ENCODE assay signal across 27 cellular contexts in the genomic region with DNA sequence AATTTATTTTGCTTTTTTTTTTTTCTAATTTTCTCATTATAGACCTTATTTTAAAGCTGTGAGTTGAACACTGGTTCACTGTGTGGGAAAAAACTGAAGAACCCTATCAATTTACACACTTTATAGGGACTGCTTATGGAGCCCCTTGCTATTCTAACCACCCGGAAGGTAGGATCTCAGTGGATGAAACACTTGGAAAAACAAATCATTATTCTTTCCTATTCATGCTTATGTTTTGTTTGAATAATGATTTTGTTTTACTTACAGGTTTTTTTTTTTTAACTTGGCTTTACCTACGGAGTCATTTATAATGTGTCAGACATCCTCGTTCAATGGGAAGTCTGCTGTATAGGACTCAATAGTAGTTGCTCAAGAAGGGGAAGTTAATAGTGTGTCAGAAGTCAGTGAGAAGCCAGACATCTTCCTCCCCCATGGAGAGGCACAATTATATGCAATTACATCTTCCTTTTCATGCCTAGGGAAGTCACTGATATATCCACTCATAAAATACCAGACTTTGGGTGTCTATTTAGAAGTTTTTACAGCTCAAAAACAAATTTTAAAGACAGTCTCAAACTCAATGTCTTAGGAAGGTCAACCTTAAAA.
"Had no signal": no experiment of that assay in that cellular context is flagged by ENCODE, and none has a peak within 500 bp of the region (broad histone marks: within the 10 kb centered on the region; RNA-seq: fewer than 3 reads in every experiment).

No MANE protein-coding gene starts in this region.

- H3K36me3 Mint-ChIP-seq: activated naive CD4-positive, alpha-beta T cell treated with anti-CD3 and anti-CD28 coated beads, Interleukin-2, amount 50 U/mL, for 24 hours; memory B cell; stimulated activated memory B cell treated with anti-CD40 and anti-IgM and Interleukin-4, amounts not matched to agents 10 μg/mL and 1 μg/mL and 100 μg/mL, for 72 hours had no signal

- H3K27ac ChIP-seq: ascending aorta, colonic mucosa, dorsolateral prefrontal cortex, esophagus squamous epithelium, gastrocnemius medialis, right lobe of liver, skin epidermis, transverse colon, uterus had no signal

- H3K4me3 Mint-ChIP-seq: activated CD8-positive, alpha-beta T cell treated with anti-CD3 and anti-CD28 coated beads, Interleukin-2, amount 10 ng/mL, durations not matched to agents 7 days and 5 days; activated naive CD4-positive, alpha-beta T cell treated with anti-CD3 and anti-CD28 coated beads, Interleukin-2, amount 50 U/mL, for 24 hours; activated T-helper 1 cell treated with anti-CD3 and anti-CD28 coated beads, Interleukin-12 subunit alpha, Interleukin-12 subunit beta, Interleukin-2, Interleukin-4 antibody, amounts not matched to agents 30 ng/mL and 10 ng/mL and 1 ng/mL, durations not matched to agents 14 hours and 24 hours and 36 hours; effector memory CD8-positive, alpha-beta T cell; memory B cell; nephron; stimulated activated memory B cell treated with anti-CD40 and anti-IgM and Interleukin-4, amounts not matched to agents 10 μg/mL and 1 μg/mL and 100 μg/mL, for 72 hours; T-helper 2 cell treated with Interferon-gamma antibody and Interleukin-4, amounts not matched to agents 5 μg/mL and 100 μg/mL, for 36 hours had no signal

- H3K36me3 ChIP-seq: ascending aorta, colonic mucosa, esophagus squamous epithelium, gastrocnemius medialis, right lobe of liver, transverse colon, uterus had no signal

- H3K9me3 ChIP-seq: ascending aorta, colonic mucosa, esophagus squamous epithelium, gastrocnemius medialis, right lobe of liver, transverse colon, uterus had no signal

- H3K4me1 Mint-ChIP-seq: activated naive CD4-positive, alpha-beta T cell treated with anti-CD3 and anti-CD28 coated beads, Interleukin-2, amount 50 U/mL, for 24 hours; memory B cell; stimulated activated memory B cell treated with anti-CD40 and anti-IgM and Interleukin-4, amounts not matched to agents 10 μg/mL and 1 μg/mL and 100 μg/mL, for 72 hours had no signal

- H3K4me3 ChIP-seq: ascending aorta, colonic mucosa, dorsolateral prefrontal cortex, esophagus squamous epithelium, gastrocnemius medialis, right lobe of liver, skin epidermis, transverse colon, uterus had no signal

- H3K27me3 Mint-ChIP-seq: stimulated activated memory B cell treated with anti-CD40 and anti-IgM and Interleukin-4, amounts not matched to agents 10 μg/mL and 1 μg/mL and 100 μg/mL, for 72 hours had no signal

- H3K27me3 ChIP-seq: ascending aorta, colonic mucosa, esophagus squamous epithelium, gastrocnemius medialis, right lobe of liver, transverse colon, uterus had no signal

- ATAC-seq: activated CD8-positive, alpha-beta T cell treated with anti-CD3 and anti-CD28 coated beads, Interleukin-2, amount 10 ng/mL, durations not matched to agents 7 days and 5 days; effector memory CD8-positive, alpha-beta T cell; gastrocnemius medialis; left cardiac atrium; right lobe of liver; stimulated activated memory B cell treated with anti-CD40 and anti-IgM and Interleukin-4, amounts not matched to agents 10 μg/mL and 1 μg/mL and 100 μg/mL, for 72 hours had no signal

- DNase-seq: activated CD4-positive, alpha-beta T cell treated with anti-CD3 and anti-CD28 coated beads for 1 hour; activated CD4-positive, alpha-beta T cell treated with anti-CD3 and anti-CD28 coated beads, Interleukin-2, amount 50 U/mL, for 1 hour; activated CD8-positive, alpha-beta T cell treated with anti-CD3 and anti-CD28 coated beads, Interleukin-2, amount 10 ng/mL, durations not matched to agents 7 days and 5 days; activated gamma-delta T cell; colonic mucosa; dorsolateral prefrontal cortex; effector memory CD8-positive, alpha-beta T cell; esophagus squamous epithelium; gastrocnemius medialis; islet precursor cell; left cardiac atrium; nucleus accumbens; posterior cingulate gyrus; right lobe of liver; stimulated activated CD4-positive, alpha-beta T cell treated with anti-CD3 and anti-CD28 coated beads, Interleukin-1b, Interleukin-23, amount 100 ng/mL, for 48 hours; transverse colon; uterus had no signal

- H3K9me3 Mint-ChIP-seq: activated naive CD4-positive, alpha-beta T cell treated with anti-CD3 and anti-CD28 coated beads, Interleukin-2, amount 50 U/mL, for 24 hours; T-helper 2 cell treated with Interferon-gamma antibody and Interleukin-4, amounts not matched to agents 5 μg/mL and 100 μg/mL, for 36 hours had no signal

- FAIRE-seq: bronchial epithelial cell, endothelial cell of umbilical vein had no signal

- H3K4me1 ChIP-seq: ascending aorta, colonic mucosa, esophagus squamous epithelium, gastrocnemius medialis, right lobe of liver, transverse colon, uterus had no signal

- H3K27ac Mint-ChIP-seq: activated CD8-positive, alpha-beta T cell treated with anti-CD3 and anti-CD28 coated beads, Interleukin-2, amount 10 ng/mL, durations not matched to agents 7 days and 5 days; activated naive CD4-positive, alpha-beta T cell treated with anti-CD3 and anti-CD28 coated beads, Interleukin-2, amount 50 U/mL, for 24 hours; activated T-helper 1 cell treated with anti-CD3 and anti-CD28 coated beads, Interleukin-12 subunit alpha, Interleukin-12 subunit beta, Interleukin-2, Interleukin-4 antibody, amounts not matched to agents 30 ng/mL and 10 ng/mL and 1 ng/mL, durations not matched to agents 14 hours and 24 hours and 36 hours; effector memory CD8-positive, alpha-beta T cell; memory B cell; stimulated activated memory B cell treated with anti-CD40 and anti-IgM and Interleukin-4, amounts not matched to agents 10 μg/mL and 1 μg/mL and 100 μg/mL, for 72 hours; T-helper 2 cell treated with Interferon-gamma antibody and Interleukin-4, amounts not matched to agents 5 μg/mL and 100 μg/mL, for 36 hours had no signal
